In the genomic region with DNA sequence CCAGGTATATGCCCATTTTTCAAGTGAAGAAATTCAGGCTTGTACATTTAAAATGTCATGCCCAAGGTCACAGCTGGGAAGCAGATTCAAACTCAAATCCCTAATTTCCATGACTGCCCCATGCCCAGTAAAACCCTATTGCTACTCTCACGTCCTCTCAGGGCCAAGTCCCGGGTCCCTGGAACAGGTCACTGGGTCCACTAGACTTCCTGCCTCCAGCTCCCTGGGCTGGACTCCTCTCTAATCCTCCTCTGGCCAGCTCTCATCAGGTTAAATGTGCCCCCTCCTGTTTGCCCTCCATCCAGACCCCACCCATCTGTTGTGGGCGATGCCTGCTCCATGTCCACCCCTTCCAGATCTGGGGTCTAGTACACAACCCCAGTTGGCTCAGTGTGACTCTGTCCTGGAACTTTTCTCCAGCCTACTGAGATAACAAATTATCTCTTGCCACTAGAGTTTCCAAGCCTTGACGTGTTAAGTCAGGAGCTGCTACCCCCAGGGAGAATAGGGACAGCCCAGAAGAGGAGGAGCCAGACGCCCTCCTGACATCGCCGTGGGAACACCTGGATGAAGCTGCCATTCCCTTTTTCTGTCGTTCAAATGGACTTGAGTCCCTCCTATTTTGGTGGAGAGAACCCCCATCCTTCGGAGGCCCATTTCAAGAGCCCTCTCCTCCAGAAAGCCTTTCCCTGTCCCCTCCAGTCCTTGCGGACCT, we compare ENCODE assay signal across 1 cellular context.
TF ChIP-seq lines count a peak whose summit lies in the region.

No MANE protein-coding gene starts in this region.

TF ChIP-seq in H1, 55 proteins besides CTCF, POLR2A, EP300 and RAD21:
- TF ChIP-seq RNF2 (IDR thresholded peaks at IDR 0.05; ENCODE audit: borderline replicate concordance, low read depth, low read length, missing control alignments, poor library complexity, severe bottlenecking) = no peak
- TF ChIP-seq RXRA (IDR thresholded peaks at IDR 0.05; ENCODE audit: insufficient read depth, low read depth, low read length) = no peak
- no peak for TF ChIP-seq SAP30 (IDR thresholded peaks at IDR 0.05; ENCODE audit: insufficient read depth, insufficient replicate concordance, low read length)
- no peak for TF ChIP-seq TAF1 (IDR thresholded peaks at IDR 0.05; ENCODE audit: low read depth, low read length)
- TF ChIP-seq CREB1 (IDR thresholded peaks at IDR 0.05) = no peak
- TF ChIP-seq YY1 (IDR thresholded peaks at IDR 0.05; ENCODE audit: low read depth, low read length) = no peak
- no peak for TF ChIP-seq ASH2L (IDR thresholded peaks at IDR 0.05; ENCODE audit: low read length)
- no peak for TF ChIP-seq JUND (IDR thresholded peaks at IDR 0.05; ENCODE audit: low read length)
- TF ChIP-seq FOSL1 (IDR thresholded peaks at IDR 0.05; ENCODE audit: insufficient read depth, low read depth, low read length) = no peak
- no peak for TF ChIP-seq GABPA (IDR thresholded peaks at IDR 0.05; ENCODE audit: borderline replicate concordance, insufficient read depth, low read length)
- no peak for TF ChIP-seq NRF1 (IDR thresholded peaks at IDR 0.05; ENCODE audit: low read depth, low read length)
TF ChIP-seq in H1: peak in this region for 0.
